Comparison of ENCODE assay signal across 8 cellular contexts in the genomic region with DNA sequence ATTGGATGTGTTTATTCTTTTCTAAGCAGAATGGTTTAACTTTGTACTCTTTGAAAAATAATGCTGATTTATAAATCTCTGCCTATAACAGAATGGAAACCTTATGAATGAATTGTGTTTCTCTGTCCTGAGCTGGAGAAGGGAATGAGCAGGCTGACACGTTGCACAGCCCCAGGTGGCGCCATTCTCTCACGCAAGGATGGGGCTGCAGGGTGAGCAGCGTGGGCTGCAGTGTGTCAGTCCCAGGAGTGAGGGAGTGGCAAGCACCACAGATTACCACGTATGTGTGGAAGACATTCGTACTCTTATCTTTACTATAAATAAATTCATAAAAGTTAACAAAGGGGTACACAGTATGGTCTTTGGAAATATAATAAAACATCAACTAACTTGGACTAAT. TPM values are rescaled to one million over a fixed set of nuclear protein-coding genes. Genes with fewer than 3 reads are reported as not detected.
DNase-seq lines count a peak whose midpoint lies in the region; TF ChIP-seq lines count a peak whose summit lies in the region.

No MANE protein-coding gene starts in this region.

- TF ChIP-seq CTCF in SK-N-SH (IDR thresholded peaks at IDR 0.05): peak; percentile 69
- peak; percentile 59 for TF ChIP-seq CTCF in osteocyte (IDR thresholded peaks at IDR 0.05)

- no peak overlapping the region; a peak in 1 of 4 replicates for H3K4me3 ChIP-seq in SK-N-SH (ENCODE audit: low read depth in 2 of 2, low read length in 1 of 2)

- POLR2A ChIA-PET in SK-N-SH (lab: Yijun Ruan, JAX): no interaction called here

- no peaks in the 10 kb centered on the region for H3K9me3 ChIP-seq in SK-N-SH

- H3K4me2 ChIP-seq in SK-N-SH: no peak overlapping the region

- no peak overlapping the region for H2AFZ ChIP-seq in SK-N-SH (ENCODE audit: low read depth)

- H3K9me2 ChIP-seq in SK-N-SH: no peaks in the 10 kb centered on the region

- TF ChIP-seq RAD21 in SK-N-SH (IDR thresholded peaks at IDR 0.05; ENCODE audit: low read length): peak; percentile 84

- H3K4me1 Mint-ChIP-seq in osteocyte (ENCODE audit: unreplicated experiment): no peaks in the 10 kb centered on the region

- CTCF ChIA-PET in SK-N-SH (lab: Yijun Ruan, JAX): interaction anchor here (0.6 to 4.8 kb wide), 15 partner anchors 9 to 984 kb away, joined by 3 to 74 read pairs (median 5); partner anchors contain the start of gene ARHGAP20

- H3K4me3 Mint-ChIP-seq in osteocyte (ENCODE audit: unreplicated experiment): no peak overlapping the region

- no peaks in the 10 kb centered on the region for H3F3A ChIP-seq in SK-N-SH (replicated peaks; ENCODE audit: insufficient read depth)

- no peak overlapping the region for H3K27ac ChIP-seq in SK-N-SH (ENCODE audit: low read depth in 2 of 2, low read length in 1 of 2)

- no peaks in the 10 kb centered on the region; a peak in 1 of 4 replicates for H3K4me1 ChIP-seq in SK-N-SH (ENCODE audit: control insufficient read depth in 1 of 2, insufficient read depth in 2 of 2, low read depth in 1 of 2, low read length in 1 of 2)

- WGBS in SK-N-SH (ENCODE audit: low lambda C conversion rate): 63% methylated on average over 6 of the region's 6 CpGs

- peaks cover 22% of the 10 kb centered on the region for H3K36me3 Mint-ChIP-seq in osteocyte (ENCODE audit: unreplicated experiment)

- TF ChIP-seq EP300 in SK-N-SH (IDR thresholded peaks at IDR 0.05; ENCODE audit: borderline replicate concordance in 1 of 2, low read depth in 1 of 2, low read length in 1 of 2): no peak

- no peak overlapping the region for H3K27ac Mint-ChIP-seq in osteocyte (ENCODE audit: unreplicated experiment)

- H3K9me3 Mint-ChIP-seq in osteocyte (ENCODE audit: unreplicated experiment): no peaks in the 10 kb centered on the region

- no peaks in the 10 kb centered on the region for H4K20me1 ChIP-seq in SK-N-SH (ENCODE audit: insufficient read depth)

- H3K9ac ChIP-seq in SK-N-SH: no peak overlapping the region

- in situ Hi-C loops in KBM-7 (cut with MboI; ENCODE audit: low pct_unique_long_range_greater_than_20kb, low sequenced_read_pairs): no loop called here

- no peaks in the 10 kb centered on the region for H3K79me2 ChIP-seq in SK-N-SH (ENCODE audit: insufficient read depth)

- no peaks in the 10 kb centered on the region for H3K27me3 Mint-ChIP-seq in osteocyte (ENCODE audit: unreplicated experiment)

- DNase-seq in NCI-H1417 (lab: John Stamatoyannopoulos, UW): peak; percentile 28 to 67 (median 50)
- DNase-seq in NCI-H1417 treated with DMSO at 0.1 percent for 48 hours (lab: John Stamatoyannopoulos, UW): no peak
- DNase-seq in KBM-7: peak; percentile 55
- DNase-seq in SK-N-SH: peak; percentile 49
- DNase-seq in fibroblast of peridontal ligament (ENCODE audit: extremely low read depth): peak; percentile 54
- no peak for DNase-seq in osteocyte (ENCODE audit: extremely low spot score, unreplicated experiment)
- no peak for DNase-seq in KG1 (lab: John Stamatoyannopoulos, UW)
- DNase-seq in effector CD4-positive, alpha-beta T cell: no peak

- peaks cover 3 to 16% of the 10 kb centered on the region in 2 experiments for H3K36me3 ChIP-seq in SK-N-SH (replicated peaks in 1 of 2; ENCODE audit: control insufficient read depth in 1 of 2, insufficient read depth in 2 of 2, low read length in 1 of 2)

- H3K27me3 ChIP-seq in SK-N-SH (ENCODE audit: insufficient read depth): no peaks in the 10 kb centered on the region

TF ChIP-seq in SK-N-SH, 30 proteins besides CTCF, POLR2A, EP300 and RAD21:
- TF ChIP-seq TEAD4 (IDR thresholded peaks at IDR 0.05; ENCODE audit: borderline replicate concordance, insufficient read depth) (no peak), SMC3 (IDR thresholded peaks at IDR 0.05; ENCODE audit: low read depth, low read length) (peak; percentile 83), FOXJ3 (CRISPR knock-in tag; IDR thresholded peaks at IDR 0.05) (no peak)
TF ChIP-seq in SK-N-SH: peak in this region for 1.

RNA-seq across cellular contexts. Expression of gene FDX1, which starts 33.4 kb away (rescaled TPM):
- polyA plus RNA-seq in SK-N-SH (2012; rRNA removed): 3.7 and 4.0 TPM in 2 replicates
- polyA plus RNA-seq in SK-N-SH (2012; cell fraction: cytosol; rRNA removed): 5.6 and 6.7 TPM in 2 replicates
- 1.1 and 1.7 TPM in 2 replicates for polyA plus RNA-seq in SK-N-SH (2012; cell fraction: nucleus; rRNA removed)
- 6.3 and 7.1 TPM in 2 replicates for total RNA-seq in osteocyte

Comparison
In these comparisons a context has a peak if more than half of its experiments do, and no peak if none do; other contexts are left out.
1. DNase-seq: peak in NCI-H1417 (3 of 3), KBM-7 (single experiment), SK-N-SH (single experiment) and fibroblast of peridontal ligament (single experiment); none in NCI-H1417 treated with DMSO at 0.1 percent for 48 hours (single experiment), osteocyte (single experiment), KG1 (single experiment) and effector CD4-positive, alpha-beta T cell (single experiment).